ENCODE assay signal across 14 cellular contexts in genomic region chr5:136064510-136064909, GRCh38. TPM values are rescaled to one million over a fixed set of nuclear protein-coding genes. Genes with fewer than 3 reads are reported as not detected.
DNase-seq lines count a peak whose midpoint lies in the region; ATAC-seq and TF ChIP-seq lines count a peak whose summit lies in the region.
"Had no signal": no experiment of that assay in that cellular context is flagged by ENCODE, and none has a peak within 500 bp of the region (broad histone marks: within the 10 kb centered on the region; RNA-seq: fewer than 3 reads in every experiment).

No MANE protein-coding gene starts in this region.

- no peaks in the 10 kb centered on the region for H3K9me3 Mint-ChIP-seq in activated naive CD4-positive, alpha-beta T cell treated with anti-CD3 and anti-CD28 coated beads, Interleukin-2, amount 10 ng/mL, durations not matched to agents 7 days and 5 days
- H3K9me3 Mint-ChIP-seq: activated T-cell treated with anti-CD3 and anti-CD28 coated beads, Interleukin-2, amount 50 U/mL, for 24 hours had no signal

- H3K4me3 ChIP-seq in BJ (ENCODE audit: low read depth, low read length) (no peak overlapping the region), HFF-Myc (replicated peaks; ENCODE audit: low read depth, low read length) (no peak overlapping the region), brain microvascular endothelial cell (ENCODE audit: low read depth, low read length) (no peak overlapping the region), lower lobe of right lung (no peak overlapping the region)
- H3K4me3 ChIP-seq: ascending aorta had no signal

- H3K9me3 ChIP-seq in lower lobe of right lung: no peaks in the 10 kb centered on the region
- H3K9me3 ChIP-seq: ascending aorta had no signal

- 0 out of 2 replicates have a peak, but pooled peaks have one; percentile 7 for TF ChIP-seq CTCF in BJ (IDR thresholded peaks at IDR 0.05; ENCODE audit: insufficient read depth, low read depth, low read length)
- peak; percentile 25 for TF ChIP-seq CTCF in HFF-Myc (IDR thresholded peaks at IDR 0.05; ENCODE audit: low read depth, low read length, missing control alignments)
- TF ChIP-seq CTCF in brain microvascular endothelial cell (IDR thresholded peaks at IDR 0.05; ENCODE audit: low read depth, low read length, missing control alignments): peak; percentile 51
- TF ChIP-seq CTCF in lower lobe of right lung (IDR thresholded peaks at IDR 0.05): peak; percentile 8

- H3K4me3 Mint-ChIP-seq in activated naive CD4-positive, alpha-beta T cell treated with anti-CD3 and anti-CD28 coated beads, Interleukin-2, amount 10 ng/mL, durations not matched to agents 7 days and 5 days: no peak overlapping the region
- H3K4me3 Mint-ChIP-seq: activated T-cell treated with anti-CD3 and anti-CD28 coated beads, Interleukin-2, amount 50 U/mL, for 24 hours; stimulated activated naive B cell treated with anti-CD40 and anti-IgM and Interleukin-4, amounts not matched to agents 10 μg/mL and 1 μg/mL and 100 μg/mL, for 72 hours had no signal

- intact Hi-C loops in lower lobe of right lung (cut with DNase I): no loop called here

- H3K27ac Mint-ChIP-seq in activated naive CD4-positive, alpha-beta T cell treated with anti-CD3 and anti-CD28 coated beads, Interleukin-2, amount 10 ng/mL, durations not matched to agents 7 days and 5 days: no peak overlapping the region
- H3K27ac Mint-ChIP-seq: activated T-cell treated with anti-CD3 and anti-CD28 coated beads, Interleukin-2, amount 50 U/mL, for 24 hours; stimulated activated naive B cell treated with anti-CD40 and anti-IgM and Interleukin-4, amounts not matched to agents 10 μg/mL and 1 μg/mL and 100 μg/mL, for 72 hours had no signal

- ATAC-seq in lower lobe of right lung: no peak
- no peak for ATAC-seq in HG02973 (IDR thresholded peaks at IDR 0.05; ENCODE audit: unreplicated experiment)
- ATAC-seq: stimulated activated naive B cell treated with anti-CD40 and anti-IgM and Interleukin-4, amounts not matched to agents 10 μg/mL and 1 μg/mL and 100 μg/mL, for 72 hours had no signal

- no peaks in the 10 kb centered on the region for H3K4me1 Mint-ChIP-seq in activated naive CD4-positive, alpha-beta T cell treated with anti-CD3 and anti-CD28 coated beads, Interleukin-2, amount 10 ng/mL, durations not matched to agents 7 days and 5 days
- H3K4me1 Mint-ChIP-seq: stimulated activated naive B cell treated with anti-CD40 and anti-IgM and Interleukin-4, amounts not matched to agents 10 μg/mL and 1 μg/mL and 100 μg/mL, for 72 hours had no signal

- POLR2A ChIA-PET in BJ (lab: Charles Lee): no interaction called here

- no peak overlapping the region for H3K27ac ChIP-seq in brain microvascular endothelial cell
- H3K27ac ChIP-seq in lower lobe of right lung: no peak overlapping the region
- H3K27ac ChIP-seq: ascending aorta had no signal

- in situ Hi-C loops in brain microvascular endothelial cell (cut with HindIII; ENCODE audit: low pct_ligation_motif_present, low sequenced_read_pairs): no loop called here

- DNase-seq in BJ (ENCODE audit: low read depth) (no peak), HFF-Myc (ENCODE audit: extremely low read depth, low read depth) (no peak), brain microvascular endothelial cell (no peak), lower lobe of right lung (no peak), NCI-H510A (lab: John Stamatoyannopoulos, UW) (no peak), NCI-H1105 (lab: John Stamatoyannopoulos, UW) (no peak)
- DNase-seq in activated naive CD4-positive, alpha-beta T cell treated with anti-CD3 and anti-CD28 coated beads, Interleukin-2, amount 10 ng/mL, durations not matched to agents 7 days and 5 days: no peak
- DNase-seq: activated T-cell treated with anti-CD3 and anti-CD28 coated beads, Interleukin-2, amount 50 U/mL, for 24 hours; NCI-H1417 treated with DMSO at 0.1 percent for 48 hours; nucleus accumbens; stimulated activated CD4-positive, alpha-beta T cell treated with anti-CD3 and anti-CD28 coated beads, Interleukin-2, amount 100 ng/mL, for 24 hours; stimulated activated naive B cell treated with anti-CD40 and anti-IgM and Interleukin-4, amounts not matched to agents 10 μg/mL and 1 μg/mL and 100 μg/mL, for 72 hours had no signal

- peaks cover 19% of the 10 kb centered on the region for H3K4me1 ChIP-seq in lower lobe of right lung

- H3K36me3 ChIP-seq in BJ (ENCODE audit: control insufficient read depth, insufficient read depth, low read length): peaks cover 35% of the 10 kb centered on the region
- peaks cover 50% of the 10 kb centered on the region for H3K36me3 ChIP-seq in brain microvascular endothelial cell (replicated peaks)
- H3K36me3 ChIP-seq in lower lobe of right lung: peaks cover 33% of the 10 kb centered on the region

- peaks cover 4% of the 10 kb centered on the region for H3K27me3 Mint-ChIP-seq in activated naive CD4-positive, alpha-beta T cell treated with anti-CD3 and anti-CD28 coated beads, Interleukin-2, amount 10 ng/mL, durations not matched to agents 7 days and 5 days

- CTCF ChIA-PET in BJ (lab: Yijun Ruan, JAX): interaction anchor here (0.5 to 4.6 kb wide), 5 partner anchors 11 to 148 kb away, joined by 3 to 37 read pairs (median 10); no protein-coding TSS in a partner anchor
- CTCF ChIA-PET in activated naive CD4-positive, alpha-beta T cell treated with anti-CD3 and anti-CD28 coated beads, Interleukin-2, amount 10 ng/mL, durations not matched to agents 7 days and 5 days (lab: Charles Lee): no interaction called here

- H3K36me3 Mint-ChIP-seq in activated naive CD4-positive, alpha-beta T cell treated with anti-CD3 and anti-CD28 coated beads, Interleukin-2, amount 10 ng/mL, durations not matched to agents 7 days and 5 days: no peaks in the 10 kb centered on the region
- H3K36me3 Mint-ChIP-seq: stimulated activated naive B cell treated with anti-CD40 and anti-IgM and Interleukin-4, amounts not matched to agents 10 μg/mL and 1 μg/mL and 100 μg/mL, for 72 hours had no signal

- H3K27me3 ChIP-seq in BJ (ENCODE audit: control insufficient read depth, insufficient read depth, low read length): no peaks in the 10 kb centered on the region
- no peaks in the 10 kb centered on the region for H3K27me3 ChIP-seq in brain microvascular endothelial cell (replicated peaks)
- no peaks in the 10 kb centered on the region for H3K27me3 ChIP-seq in lower lobe of right lung (ENCODE audit: low read depth)
- H3K27me3 ChIP-seq: ascending aorta had no signal

RNA-seq across cellular contexts. Expression of gene TGFBI, which starts 35.7 kb away (rescaled TPM):
- 987 and 1,228 TPM in 2 replicates for polyA plus RNA-seq in BJ (2011; rRNA removed)
- 332 and 387 TPM in 2 replicates for polyA minus RNA-seq in BJ (2011; rRNA and poly(A)+ RNA removed)
- total RNA-seq in lower lobe of right lung: 140 TPM
